In genomic region chr1:51794260-51794659, GRCh38 we compare ENCODE assay signal across 21 cellular contexts.
DNase-seq lines count a peak whose midpoint lies in the region; ATAC-seq and TF ChIP-seq lines count a peak whose summit lies in the region.
"Had no signal": no experiment of that assay in that cellular context is flagged by ENCODE, and none has a peak within 500 bp of the region (broad histone marks: within the 10 kb centered on the region; RNA-seq: fewer than 3 reads in every experiment).

No MANE protein-coding gene starts in this region.

- H3K4me3 Mint-ChIP-seq in activated naive CD8-positive, alpha-beta T cell, result no peak overlapping the region
- no peak overlapping the region for H3K4me3 Mint-ChIP-seq in activated naive CD8-positive, alpha-beta T cell treated with anti-CD3 and anti-CD28 coated beads, Interleukin-2, amount 50 U/mL, for 24 hours
- H3K4me3 Mint-ChIP-seq in HFFc6 (no peak overlapping the region), endothelial cell (ENCODE audit: unreplicated experiment) (peak overlapping the region; percentile 21)
- H3K4me3 Mint-ChIP-seq in stimulated activated effector memory CD8-positive, alpha-beta T cell treated with anti-CD3 and anti-CD28 coated beads, Interleukin-12 subunit alpha, Interleukin-12 subunit beta, amount 100 ng/mL, for 72 hours, result no peak overlapping the region
- H3K4me3 Mint-ChIP-seq: activated CD8-positive, alpha-beta memory T cell treated with anti-CD3 and anti-CD28 coated beads, Interleukin-2, amount 10 ng/mL, durations not matched to agents 7 days and 5 days; type B pancreatic cell had no signal

- H3K4me1 Mint-ChIP-seq in activated naive CD8-positive, alpha-beta T cell (ENCODE audit: low read depth), result peaks cover 5% of the 10 kb centered on the region
- peaks cover 11% of the 10 kb centered on the region for H3K4me1 Mint-ChIP-seq in activated naive CD8-positive, alpha-beta T cell treated with anti-CD3 and anti-CD28 coated beads, Interleukin-2, amount 50 U/mL, for 24 hours
- H3K4me1 Mint-ChIP-seq in HFFc6 (ENCODE audit: low read depth) (peaks cover 39% of the 10 kb centered on the region), endothelial cell (ENCODE audit: unreplicated experiment) (peaks cover 13% of the 10 kb centered on the region)
- peaks cover 13% of the 10 kb centered on the region for H3K4me1 Mint-ChIP-seq in stimulated activated effector memory CD8-positive, alpha-beta T cell treated with anti-CD3 and anti-CD28 coated beads, Interleukin-12 subunit alpha, Interleukin-12 subunit beta, amount 100 ng/mL, for 72 hours

- TF ChIP-seq CTCF in HFFc6 (IDR thresholded peaks at IDR 0.05) (no peak), endothelial cell (IDR thresholded peaks at IDR 0.05; ENCODE audit: unreplicated experiment) (no peak)

- DNase-seq in activated naive CD8-positive, alpha-beta T cell treated with anti-CD3 and anti-CD28 coated beads, Interleukin-2, amount 50 U/mL, for 24 hours, result no peak
- DNase-seq in HFFc6 (no peak), endothelial cell (ENCODE audit: low spot score) (no peak)
- DNase-seq in stimulated activated effector memory CD8-positive, alpha-beta T cell treated with anti-CD3 and anti-CD28 coated beads, Interleukin-12 subunit alpha, Interleukin-12 subunit beta, amount 100 ng/mL, for 72 hours (ENCODE audit: low spot score in 2 of 2), result no peak
- DNase-seq: activated CD4-positive, alpha-beta T cell treated with anti-CD3 and anti-CD28 coated beads for 48 hours; activated CD8-positive, alpha-beta memory T cell treated with anti-CD3 and anti-CD28 coated beads, Interleukin-2, amount 10 ng/mL, durations not matched to agents 7 days and 5 days; DMS79 treated with DMSO at 0.1 percent for 48 hours; dorsolateral prefrontal cortex; hippocampal formation; left cardiac atrium; NCI-H146; NCI-H2107; retina; SK-N-SH; spleen had no signal

- H3K9me3 Mint-ChIP-seq in activated naive CD8-positive, alpha-beta T cell (ENCODE audit: low read depth), result no peaks in the 10 kb centered on the region
- H3K9me3 Mint-ChIP-seq in activated naive CD8-positive, alpha-beta T cell treated with anti-CD3 and anti-CD28 coated beads, Interleukin-2, amount 50 U/mL, for 24 hours, result no peaks in the 10 kb centered on the region
- no peaks in the 10 kb centered on the region for H3K9me3 Mint-ChIP-seq in HFFc6
- H3K9me3 Mint-ChIP-seq in endothelial cell (ENCODE audit: unreplicated experiment), result no peaks in the 10 kb centered on the region
- no peaks in the 10 kb centered on the region for H3K9me3 Mint-ChIP-seq in stimulated activated effector memory CD8-positive, alpha-beta T cell treated with anti-CD3 and anti-CD28 coated beads, Interleukin-12 subunit alpha, Interleukin-12 subunit beta, amount 100 ng/mL, for 72 hours
- H3K9me3 Mint-ChIP-seq: activated T-helper 2 cell treated with anti-CD3 and anti-CD28 coated beads, Interferon-gamma antibody, Interleukin-2, Interleukin-4, amounts not matched to agents 10 μg/mL and 5 μg/mL and 100 μg/mL, durations not matched to agents 14 hours and 24 hours and 36 hours; type B pancreatic cell had no signal

- H3K27ac Mint-ChIP-seq in activated naive CD8-positive, alpha-beta T cell, result peak overlapping the region; percentile 4
- no peak overlapping the region for H3K27ac Mint-ChIP-seq in activated naive CD8-positive, alpha-beta T cell treated with anti-CD3 and anti-CD28 coated beads, Interleukin-2, amount 50 U/mL, for 24 hours
- H3K27ac Mint-ChIP-seq in HFFc6 (peak overlapping the region; percentile 77; the same call in 1 of the 2 replicates), endothelial cell (ENCODE audit: unreplicated experiment) (peak overlapping the region; percentile 38)
- H3K27ac Mint-ChIP-seq in stimulated activated effector memory CD8-positive, alpha-beta T cell treated with anti-CD3 and anti-CD28 coated beads, Interleukin-12 subunit alpha, Interleukin-12 subunit beta, amount 100 ng/mL, for 72 hours, result peak overlapping the region; percentile 86
- H3K27ac Mint-ChIP-seq: activated CD8-positive, alpha-beta memory T cell treated with anti-CD3 and anti-CD28 coated beads, Interleukin-2, amount 10 ng/mL, durations not matched to agents 7 days and 5 days; activated T-helper 2 cell treated with anti-CD3 and anti-CD28 coated beads, Interferon-gamma antibody, Interleukin-2, Interleukin-4, amounts not matched to agents 10 μg/mL and 5 μg/mL and 100 μg/mL, durations not matched to agents 14 hours and 24 hours and 36 hours; type B pancreatic cell had no signal

- ATAC-seq in activated naive CD8-positive, alpha-beta T cell treated with anti-CD3 and anti-CD28 coated beads, Interleukin-2, amount 50 U/mL, for 24 hours, result no peak
- ATAC-seq in stimulated activated effector memory CD8-positive, alpha-beta T cell treated with anti-CD3 and anti-CD28 coated beads, Interleukin-12 subunit alpha, Interleukin-12 subunit beta, amount 100 ng/mL, for 72 hours, result no peak
- ATAC-seq in SK-N-SH treated with all-trans-retinoic acid at 6 μM for 48 hours, result no peak
- ATAC-seq in HG02623 (IDR thresholded peaks at IDR 0.05; ENCODE audit: unreplicated experiment), result no peak
- no peak for ATAC-seq in GM18909 (IDR thresholded peaks at IDR 0.05; ENCODE audit: poor library complexity, unreplicated experiment)
- ATAC-seq: activated CD8-positive, alpha-beta memory T cell treated with anti-CD3 and anti-CD28 coated beads, Interleukin-2, amount 10 ng/mL, durations not matched to agents 7 days and 5 days; left cardiac atrium had no signal

- H3K27me3 Mint-ChIP-seq in activated naive CD8-positive, alpha-beta T cell, result no peaks in the 10 kb centered on the region
- no peaks in the 10 kb centered on the region for H3K27me3 Mint-ChIP-seq in activated naive CD8-positive, alpha-beta T cell treated with anti-CD3 and anti-CD28 coated beads, Interleukin-2, amount 50 U/mL, for 24 hours
- H3K27me3 Mint-ChIP-seq in HFFc6 (ENCODE audit: insufficient read depth) (peaks cover 3% of the 10 kb centered on the region), endothelial cell (ENCODE audit: unreplicated experiment) (peaks cover 6% of the 10 kb centered on the region)
- H3K27me3 Mint-ChIP-seq: activated CD8-positive, alpha-beta memory T cell treated with anti-CD3 and anti-CD28 coated beads, Interleukin-2, amount 10 ng/mL, durations not matched to agents 7 days and 5 days; type B pancreatic cell had no signal

- H3K36me3 Mint-ChIP-seq in activated naive CD8-positive, alpha-beta T cell, result peaks cover 7% of the 10 kb centered on the region
- H3K36me3 Mint-ChIP-seq in activated naive CD8-positive, alpha-beta T cell treated with anti-CD3 and anti-CD28 coated beads, Interleukin-2, amount 50 U/mL, for 24 hours (ENCODE audit: low read depth), result peaks cover 40% of the 10 kb centered on the region
- H3K36me3 Mint-ChIP-seq in HFFc6 (ENCODE audit: low read depth) (peaks cover 43% of the 10 kb centered on the region), endothelial cell (ENCODE audit: low read depth, unreplicated experiment) (peaks cover 57% of the 10 kb centered on the region)
- H3K36me3 Mint-ChIP-seq in stimulated activated effector memory CD8-positive, alpha-beta T cell treated with anti-CD3 and anti-CD28 coated beads, Interleukin-12 subunit alpha, Interleukin-12 subunit beta, amount 100 ng/mL, for 72 hours, result peaks cover 97% of the 10 kb centered on the region

TF ChIP-seq in SK-N-SH treated with all-trans-retinoic acid at 6 μM for 48 hours, 23 proteins besides CTCF, POLR2A, EP300 and RAD21 (continues in another document):
- no peak for TF ChIP-seq ZNF565 (CRISPR knock-in tag; conservative IDR thresholded peaks at IDR 0.05; ENCODE audit: low read depth)
- no peak for TF ChIP-seq SNAI2 (CRISPR knock-in tag; IDR thresholded peaks at IDR 0.05)
- TF ChIP-seq, protein P1, sequence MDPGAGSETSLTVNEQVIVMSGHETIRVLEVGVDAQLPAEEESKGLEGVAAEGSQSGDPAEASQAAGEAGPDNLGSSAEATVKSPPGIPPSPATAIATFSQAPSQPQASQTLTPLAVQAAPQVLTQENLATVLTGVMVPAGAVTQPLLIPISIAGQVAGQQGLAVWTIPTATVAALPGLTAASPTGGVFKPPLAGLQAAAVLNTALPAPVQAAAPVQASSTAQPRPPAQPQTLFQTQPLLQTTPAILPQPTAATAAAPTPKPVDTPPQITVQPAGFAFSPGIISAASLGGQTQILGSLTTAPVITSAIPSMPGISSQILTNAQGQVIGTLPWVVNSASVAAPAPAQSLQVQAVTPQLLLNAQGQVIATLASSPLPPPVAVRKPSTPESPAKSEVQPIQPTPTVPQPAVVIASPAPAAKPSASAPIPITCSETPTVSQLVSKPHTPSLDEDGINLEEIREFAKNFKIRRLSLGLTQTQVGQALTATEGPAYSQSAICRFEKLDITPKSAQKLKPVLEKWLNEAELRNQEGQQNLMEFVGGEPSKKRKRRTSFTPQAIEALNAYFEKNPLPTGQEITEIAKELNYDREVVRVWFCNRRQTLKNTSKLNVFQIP (CRISPR knock-in tag; IDR thresholded peaks at IDR 0.05; ENCODE audit: borderline replicate concordance, low read depth), result no peak
- TF ChIP-seq OSR1 (CRISPR knock-in tag; IDR thresholded peaks at IDR 0.05), result no peak
- no peak for TF ChIP-seq BACH2 (CRISPR knock-in tag; IDR thresholded peaks at IDR 0.05; ENCODE audit: borderline replicate concordance)
- no peak for TF ChIP-seq ARNTL (CRISPR knock-in tag; IDR thresholded peaks at IDR 0.05; ENCODE audit: borderline replicate concordance, low read depth)
- no peak for TF ChIP-seq CREB5 (CRISPR knock-in tag; IDR thresholded peaks at IDR 0.05; ENCODE audit: low read depth)
- no peak for TF ChIP-seq TOX (CRISPR knock-in tag; IDR thresholded peaks at IDR 0.05; ENCODE audit: borderline replicate concordance)
